In genomic region chr14:31960039-31960438, GRCh38 we compare ENCODE assay signal across 1 cellular context.
TF ChIP-seq lines count a peak whose summit lies in the region.

No MANE protein-coding gene starts in this region.

TF ChIP-seq in GM23338, 12 proteins besides CTCF, POLR2A, EP300 and RAD21 (continued from another document):
- TF ChIP-seq, protein P1, sequence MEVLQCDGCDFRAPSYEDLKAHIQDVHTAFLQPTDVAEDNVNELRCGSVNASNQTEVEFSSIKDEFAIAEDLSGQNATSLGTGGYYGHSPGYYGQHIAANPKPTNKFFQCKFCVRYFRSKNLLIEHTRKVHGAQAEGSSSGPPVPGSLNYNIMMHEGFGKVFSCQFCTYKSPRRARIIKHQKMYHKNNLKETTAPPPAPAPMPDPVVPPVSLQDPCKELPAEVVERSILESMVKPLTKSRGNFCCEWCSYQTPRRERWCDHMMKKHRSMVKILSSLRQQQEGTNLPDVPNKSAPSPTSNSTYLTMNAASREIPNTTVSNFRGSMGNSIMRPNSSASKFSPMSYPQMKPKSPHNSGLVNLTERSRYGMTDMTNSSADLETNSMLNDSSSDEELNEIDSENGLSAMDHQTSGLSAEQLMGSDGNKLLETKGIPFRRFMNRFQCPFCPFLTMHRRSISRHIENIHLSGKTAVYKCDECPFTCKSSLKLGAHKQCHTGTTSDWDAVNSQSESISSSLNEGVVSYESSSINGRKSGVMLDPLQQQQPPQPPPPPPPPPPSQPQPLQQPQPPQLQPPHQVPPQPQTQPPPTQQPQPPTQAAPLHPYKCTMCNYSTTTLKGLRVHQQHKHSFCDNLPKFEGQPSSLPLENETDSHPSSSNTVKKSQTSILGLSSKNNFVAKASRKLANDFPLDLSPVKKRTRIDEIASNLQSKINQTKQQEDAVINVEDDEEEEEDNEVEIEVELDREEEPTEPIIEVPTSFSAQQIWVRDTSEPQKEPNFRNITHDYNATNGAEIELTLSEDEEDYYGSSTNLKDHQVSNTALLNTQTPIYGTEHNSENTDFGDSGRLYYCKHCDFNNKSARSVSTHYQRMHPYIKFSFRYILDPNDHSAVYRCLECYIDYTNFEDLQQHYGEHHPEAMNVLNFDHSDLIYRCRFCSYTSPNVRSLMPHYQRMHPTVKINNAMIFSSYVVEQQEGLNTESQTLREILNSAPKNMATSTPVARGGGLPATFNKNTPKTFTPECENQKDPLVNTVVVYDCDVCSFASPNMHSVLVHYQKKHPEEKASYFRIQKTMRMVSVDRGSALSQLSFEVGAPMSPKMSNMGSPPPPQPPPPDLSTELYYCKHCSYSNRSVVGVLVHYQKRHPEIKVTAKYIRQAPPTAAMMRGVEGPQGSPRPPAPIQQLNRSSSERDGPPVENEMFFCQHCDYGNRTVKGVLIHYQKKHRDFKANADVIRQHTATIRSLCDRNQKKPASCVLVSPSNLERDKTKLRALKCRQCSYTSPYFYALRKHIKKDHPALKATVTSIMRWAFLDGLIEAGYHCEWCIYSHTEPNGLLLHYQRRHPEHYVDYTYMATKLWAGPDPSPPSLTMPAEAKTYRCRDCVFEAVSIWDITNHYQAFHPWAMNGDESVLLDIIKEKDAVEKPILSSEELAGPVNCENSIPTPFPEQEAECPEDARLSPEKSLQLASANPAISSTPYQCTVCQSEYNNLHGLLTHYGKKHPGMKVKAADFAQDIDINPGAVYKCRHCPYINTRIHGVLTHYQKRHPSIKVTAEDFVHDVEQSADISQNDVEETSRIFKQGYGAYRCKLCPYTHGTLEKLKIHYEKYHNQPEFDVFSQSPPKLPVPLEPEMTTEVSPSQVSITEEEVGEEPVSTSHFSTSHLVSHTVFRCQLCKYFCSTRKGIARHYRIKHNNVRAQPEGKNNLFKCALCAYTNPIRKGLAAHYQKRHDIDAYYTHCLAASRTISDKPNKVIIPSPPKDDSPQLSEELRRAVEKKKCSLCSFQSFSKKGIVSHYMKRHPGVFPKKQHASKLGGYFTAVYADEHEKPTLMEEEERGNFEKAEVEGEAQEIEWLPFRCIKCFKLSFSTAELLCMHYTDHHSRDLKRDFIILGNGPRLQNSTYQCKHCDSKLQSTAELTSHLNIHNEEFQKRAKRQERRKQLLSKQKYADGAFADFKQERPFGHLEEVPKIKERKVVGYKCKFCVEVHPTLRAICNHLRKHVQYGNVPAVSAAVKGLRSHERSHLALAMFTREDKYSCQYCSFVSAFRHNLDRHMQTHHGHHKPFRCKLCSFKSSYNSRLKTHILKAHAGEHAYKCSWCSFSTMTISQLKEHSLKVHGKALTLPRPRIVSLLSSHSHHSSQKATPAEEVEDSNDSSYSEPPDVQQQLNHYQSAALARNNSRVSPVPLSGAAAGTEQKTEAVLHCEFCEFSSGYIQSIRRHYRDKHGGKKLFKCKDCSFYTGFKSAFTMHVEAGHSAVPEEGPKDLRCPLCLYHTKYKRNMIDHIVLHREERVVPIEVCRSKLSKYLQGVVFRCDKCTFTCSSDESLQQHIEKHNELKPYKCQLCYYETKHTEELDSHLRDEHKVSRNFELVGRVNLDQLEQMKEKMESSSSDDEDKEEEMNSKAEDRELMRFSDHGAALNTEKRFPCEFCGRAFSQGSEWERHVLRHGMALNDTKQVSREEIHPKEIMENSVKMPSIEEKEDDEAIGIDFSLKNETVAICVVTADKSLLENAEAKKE (CRISPR knock-in tag; IDR thresholded peaks at IDR 0.05): no peak
- TF ChIP-seq NANOG (IDR thresholded peaks at IDR 0.05; ENCODE audit: borderline replicate concordance) (no peak), CREB1 (CRISPR knock-in tag; IDR thresholded peaks at IDR 0.05; ENCODE audit: low read depth) (no peak), STAT1 (IDR thresholded peaks at IDR 0.05; ENCODE audit: unreplicated experiment) (no peak), EZH2 (IDR thresholded peaks at IDR 0.05; ENCODE audit: low read depth, unreplicated experiment) (no peak), ETS1 (IDR thresholded peaks at IDR 0.05) (no peak), EZH2phosphoT487 (IDR thresholded peaks at IDR 0.05; ENCODE audit: unreplicated experiment) (no peak)
- TF ChIP-seq, protein P2, sequence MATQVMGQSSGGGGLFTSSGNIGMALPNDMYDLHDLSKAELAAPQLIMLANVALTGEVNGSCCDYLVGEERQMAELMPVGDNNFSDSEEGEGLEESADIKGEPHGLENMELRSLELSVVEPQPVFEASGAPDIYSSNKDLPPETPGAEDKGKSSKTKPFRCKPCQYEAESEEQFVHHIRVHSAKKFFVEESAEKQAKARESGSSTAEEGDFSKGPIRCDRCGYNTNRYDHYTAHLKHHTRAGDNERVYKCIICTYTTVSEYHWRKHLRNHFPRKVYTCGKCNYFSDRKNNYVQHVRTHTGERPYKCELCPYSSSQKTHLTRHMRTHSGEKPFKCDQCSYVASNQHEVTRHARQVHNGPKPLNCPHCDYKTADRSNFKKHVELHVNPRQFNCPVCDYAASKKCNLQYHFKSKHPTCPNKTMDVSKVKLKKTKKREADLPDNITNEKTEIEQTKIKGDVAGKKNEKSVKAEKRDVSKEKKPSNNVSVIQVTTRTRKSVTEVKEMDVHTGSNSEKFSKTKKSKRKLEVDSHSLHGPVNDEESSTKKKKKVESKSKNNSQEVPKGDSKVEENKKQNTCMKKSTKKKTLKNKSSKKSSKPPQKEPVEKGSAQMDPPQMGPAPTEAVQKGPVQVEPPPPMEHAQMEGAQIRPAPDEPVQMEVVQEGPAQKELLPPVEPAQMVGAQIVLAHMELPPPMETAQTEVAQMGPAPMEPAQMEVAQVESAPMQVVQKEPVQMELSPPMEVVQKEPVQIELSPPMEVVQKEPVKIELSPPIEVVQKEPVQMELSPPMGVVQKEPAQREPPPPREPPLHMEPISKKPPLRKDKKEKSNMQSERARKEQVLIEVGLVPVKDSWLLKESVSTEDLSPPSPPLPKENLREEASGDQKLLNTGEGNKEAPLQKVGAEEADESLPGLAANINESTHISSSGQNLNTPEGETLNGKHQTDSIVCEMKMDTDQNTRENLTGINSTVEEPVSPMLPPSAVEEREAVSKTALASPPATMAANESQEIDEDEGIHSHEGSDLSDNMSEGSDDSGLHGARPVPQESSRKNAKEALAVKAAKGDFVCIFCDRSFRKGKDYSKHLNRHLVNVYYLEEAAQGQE (IDR thresholded peaks at IDR 0.05; ENCODE audit: unreplicated experiment): no peak
